ENCODE assay signal across 6 cellular contexts in the genomic region with DNA sequence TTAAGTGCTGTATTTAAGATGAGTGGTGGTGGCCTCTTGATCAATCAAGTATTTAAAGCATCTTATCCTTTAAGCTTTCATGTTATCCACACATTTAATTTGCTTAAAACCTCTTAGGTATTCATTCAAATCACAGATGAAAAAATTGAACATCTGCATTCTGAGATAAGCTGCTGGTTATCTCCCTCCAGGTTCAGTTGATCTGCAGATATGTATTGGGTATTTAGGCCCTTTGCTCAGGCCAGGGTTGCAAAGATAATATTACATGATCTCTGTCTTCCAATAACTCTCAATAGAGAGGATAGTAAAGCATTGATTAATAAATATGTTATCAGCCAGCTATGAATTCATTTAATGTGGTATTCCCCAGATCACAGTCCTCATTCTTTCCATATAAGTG.
"Had no signal": no experiment of that assay in that cellular context is flagged by ENCODE, and none has a peak within 500 bp of the region (broad histone marks: within the 10 kb centered on the region; RNA-seq: fewer than 3 reads in every experiment).

No MANE protein-coding gene starts in this region.

- ATAC-seq: HepG2, K562 had no signal

- H3K4me3 ChIP-seq: K562 had no signal

- DNase-seq: IMR-90, KBM-7, KG1 had no signal

- H3K27ac ChIP-seq: HL-60 had no signal
